Comparison of ENCODE assay signal across 2 cellular contexts in the genomic region with DNA sequence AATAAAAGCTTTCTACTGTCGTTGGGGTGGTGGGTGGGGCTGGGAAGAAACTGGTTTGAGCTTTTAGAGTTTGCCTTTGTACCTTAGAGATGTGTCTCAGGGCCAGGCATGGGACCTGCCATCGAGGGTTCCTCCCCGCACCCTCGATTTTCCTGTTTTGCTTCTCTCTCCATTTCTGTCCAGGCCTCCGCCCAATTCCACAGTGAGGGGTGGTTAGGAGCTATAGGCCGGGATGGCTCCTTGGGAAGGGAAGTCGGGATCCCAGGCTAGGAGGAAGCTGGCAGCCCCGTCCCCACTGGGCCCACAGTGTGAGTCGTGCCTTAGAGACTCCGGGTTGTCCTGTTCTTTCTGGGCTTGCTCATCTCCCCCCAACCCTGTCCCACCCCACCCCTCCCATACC. TPM values are rescaled to one million over a fixed set of nuclear protein-coding genes. Genes with fewer than 3 reads are reported as not detected.
"Had no signal": no experiment of that assay in that cellular context is flagged by ENCODE, and none has a peak within 500 bp of the region (broad histone marks: within the 10 kb centered on the region; RNA-seq: fewer than 3 reads in every experiment).

No MANE protein-coding gene starts in this region.

RNA-seq across cellular contexts. Expression of a gene that starts 41.2 kb away (rescaled TPM):
- polyA plus RNA-seq: immature natural killer cell; naive thymus-derived CD4-positive, alpha-beta T cell had no signal
